Comparison of ENCODE assay signal across 8 cellular contexts in the genomic region with DNA sequence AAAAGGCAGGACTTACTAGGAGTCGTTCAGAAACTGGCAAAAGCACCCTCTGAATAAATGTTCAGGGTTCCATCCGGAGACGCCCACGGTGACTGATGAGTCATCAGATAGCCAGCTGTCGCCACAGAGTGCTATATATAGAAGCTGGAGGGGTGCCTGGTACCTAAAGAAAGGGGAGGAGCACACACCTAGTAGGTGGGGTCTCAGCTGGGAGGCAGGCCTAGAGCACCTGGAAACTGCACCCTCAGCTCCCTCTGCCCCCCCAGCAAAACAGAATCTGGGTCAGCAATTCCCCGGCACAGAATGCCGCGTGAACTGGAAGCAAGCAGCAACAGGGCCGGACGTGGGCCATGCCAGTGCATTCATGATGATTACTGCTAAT.
A peak's percentile ranks its signal among the peaks of the same experiment; 100 is the strongest.
DNase-seq lines count a peak whose midpoint lies in the region; ATAC-seq and TF ChIP-seq lines count a peak whose summit lies in the region.

No MANE protein-coding gene starts in this region.

- peak; percentile 49 for ATAC-seq in DND-41 (ENCODE audit: insufficient read depth, low read depth)
- peak; percentile 54 for ATAC-seq in GM21576 (IDR thresholded peaks at IDR 0.05; ENCODE audit: unreplicated experiment)
- ATAC-seq in activated naive CD4-positive, alpha-beta T cell treated with anti-CD3 and anti-CD28 coated beads, Interleukin-2, amount 50 U/mL, for 72 hours, result peak; percentile 32 to 49
- peak; percentile 42 to 48 for ATAC-seq in naive B cell (ENCODE audit: low read depth in 2 of 2)

- H3K36me3 Mint-ChIP-seq in activated naive CD4-positive, alpha-beta T cell treated with anti-CD3 and anti-CD28 coated beads, Interleukin-2, amount 50 U/mL, for 72 hours, result peaks cover 5 to 26% of the 10 kb centered on the region in 2 donors
- H3K36me3 Mint-ChIP-seq in naive B cell (no peaks in the 10 kb centered on the region), nephron progenitor cell (ENCODE audit: low read depth) (no peaks in the 10 kb centered on the region)

- H3K9ac ChIP-seq in DND-41 (ENCODE audit: low read depth, low read length), result peak overlapping the region; percentile 49
- H3K9ac ChIP-seq in KMS-11, result peak overlapping the region; percentile 91
- peak overlapping the region; percentile 54 for H3K9ac ChIP-seq in SU-DHL-6 (ENCODE audit: low read length)

- H3K9me3 ChIP-seq in DND-41 (ENCODE audit: insufficient read depth, low read length, severe bottlenecking) (no peaks in the 10 kb centered on the region), SU-DHL-6 (ENCODE audit: insufficient read depth, low read length) (no peaks in the 10 kb centered on the region)

- H3K9me2 ChIP-seq in SU-DHL-6 (replicated peaks; ENCODE audit: insufficient read depth, low read length), result no peaks in the 10 kb centered on the region

- H3K79me2 ChIP-seq in DND-41 (ENCODE audit: insufficient read depth, low read length) (no peaks in the 10 kb centered on the region), KMS-11 (ENCODE audit: insufficient read depth, low read depth) (peaks cover 28% of the 10 kb centered on the region), SU-DHL-6 (ENCODE audit: insufficient read depth, low read length) (no peaks in the 10 kb centered on the region)

- H3K27ac ChIP-seq in DND-41 (ENCODE audit: low read length), result peak overlapping the region; percentile 93
- H3K27ac ChIP-seq in KMS-11, result peak overlapping the region; percentile 98
- peak overlapping the region; percentile 78 for H3K27ac ChIP-seq in SU-DHL-6 (ENCODE audit: low read depth, low read length)

- H3K27me3 Mint-ChIP-seq in naive B cell, result peaks cover 0 to 19% (median 6%) of the 10 kb centered on the region in 3 donors
- H3K27me3 Mint-ChIP-seq in nephron progenitor cell (ENCODE audit: low read depth, poor library complexity), result peaks cover 14% of the 10 kb centered on the region

- H3K4me3 ChIP-seq in DND-41 (ENCODE audit: low read depth in 1 of 2, low read length in 2 of 2) (peak overlapping the region in 1 of 2 experiments; percentile 39; a peak in 1 of 4 replicates), KMS-11 (IDR thresholded peaks at IDR 0.05; ENCODE audit: insufficient read depth, low read depth, low read length) (no peak overlapping the region), SU-DHL-6 (ENCODE audit: insufficient read depth, low read length, poor library complexity, severe bottlenecking) (no peak overlapping the region)

- peak overlapping the region; percentile 96 to 99 for H3K27ac Mint-ChIP-seq in activated naive CD4-positive, alpha-beta T cell treated with anti-CD3 and anti-CD28 coated beads, Interleukin-2, amount 50 U/mL, for 72 hours
- peak overlapping the region in 5 of 6 donors; percentile 61 to 93 (median 90) for H3K27ac Mint-ChIP-seq in naive B cell
- H3K27ac Mint-ChIP-seq in nephron progenitor cell, result no peak overlapping the region

- H3K9me3 Mint-ChIP-seq in activated naive CD4-positive, alpha-beta T cell treated with anti-CD3 and anti-CD28 coated beads, Interleukin-2, amount 50 U/mL, for 72 hours, result no peaks in the 10 kb centered on the region
- H3K9me3 Mint-ChIP-seq in naive B cell, result no peaks in the 10 kb centered on the region
- peaks cover 21% of the 10 kb centered on the region for H3K9me3 Mint-ChIP-seq in nephron progenitor cell

- H4K20me1 ChIP-seq in DND-41 (ENCODE audit: insufficient read depth, low read length), result no peaks in the 10 kb centered on the region
- H4K20me1 ChIP-seq in KMS-11 (ENCODE audit: insufficient read depth), result no peaks in the 10 kb centered on the region
- no peaks in the 10 kb centered on the region for H4K20me1 ChIP-seq in SU-DHL-6 (ENCODE audit: low read depth, low read length)

- H3K27me3 ChIP-seq in DND-41 (ENCODE audit: insufficient read depth, low read length, poor library complexity), result no peaks in the 10 kb centered on the region
- no peaks in the 10 kb centered on the region for H3K27me3 ChIP-seq in KMS-11 (ENCODE audit: insufficient read depth, low read depth)
- H3K27me3 ChIP-seq in SU-DHL-6 (ENCODE audit: low read length), result no peaks in the 10 kb centered on the region

- peak; percentile 71 for DNase-seq in DND-41
- peak; percentile 62 to 65 for DNase-seq in activated naive CD4-positive, alpha-beta T cell treated with anti-CD3 and anti-CD28 coated beads, Interleukin-2, amount 50 U/mL, for 72 hours (ENCODE audit: low spot score in 2 of 2)
- DNase-seq in naive B cell, result peak; percentile 25
- no peak for DNase-seq in T1000 (lab: John Stamatoyannopoulos, UW)
- no peak for DNase-seq in nephron progenitor cell

- peak overlapping the region; percentile 66; the same call in 1 of the 2 replicates for H2AFZ ChIP-seq in DND-41 (ENCODE audit: low read depth, low read length)
- H2AFZ ChIP-seq in KMS-11 (ENCODE audit: low read depth), result peak overlapping the region; percentile 19; the same call in 1 of the 2 replicates
- H2AFZ ChIP-seq in SU-DHL-6 (ENCODE audit: low read depth, low read length, severe bottlenecking), result peak overlapping the region; percentile 65

- H3K4me1 ChIP-seq in DND-41 (ENCODE audit: insufficient read depth, low read length), result peaks cover 78% of the 10 kb centered on the region
- H3K4me1 ChIP-seq in KMS-11 (ENCODE audit: low read depth, poor library complexity, severe bottlenecking), result peaks cover 74% of the 10 kb centered on the region

- no peak for TF ChIP-seq CTCF in DND-41 (IDR thresholded peaks at IDR 0.05; ENCODE audit: borderline replicate concordance, extremely low read depth, low read length, poor library complexity, severe bottlenecking)
- no peak for TF ChIP-seq CTCF in KMS-11 (conservative IDR thresholded peaks at IDR 0.05; ENCODE audit: low read depth, low read length)
- TF ChIP-seq CTCF in SU-DHL-6 (IDR thresholded peaks at IDR 0.05; ENCODE audit: insufficient read depth, low read length, poor library complexity, severe bottlenecking), result no peak
- TF ChIP-seq CTCF in nephron progenitor cell (IDR thresholded peaks at IDR 0.05), result no peak

- no peaks in the 10 kb centered on the region for H3K36me3 ChIP-seq in DND-41 (ENCODE audit: insufficient read depth, low read length)
- no peaks in the 10 kb centered on the region for H3K36me3 ChIP-seq in KMS-11 (ENCODE audit: insufficient read depth)
- no peaks in the 10 kb centered on the region for H3K36me3 ChIP-seq in SU-DHL-6 (ENCODE audit: low read length)

- H3K4me2 ChIP-seq in DND-41 (ENCODE audit: insufficient read depth, low read length) (peak overlapping the region; percentile 53), KMS-11 (peak overlapping the region; percentile 93), SU-DHL-6 (ENCODE audit: low read depth, low read length, poor library complexity, severe bottlenecking) (peak overlapping the region; percentile 60)

- peak overlapping the region in 6 of 8 donors; percentile 12 to 87 (median 80) for H3K4me3 Mint-ChIP-seq in naive B cell
- H3K4me3 Mint-ChIP-seq in nephron progenitor cell, result no peak overlapping the region

- peaks cover 24 to 41% (median 26%) of the 10 kb centered on the region in 3 donors for H3K4me1 Mint-ChIP-seq in naive B cell
- H3K4me1 Mint-ChIP-seq in nephron progenitor cell, result peaks cover 47% of the 10 kb centered on the region

- no peaks in the 10 kb centered on the region for H3F3A ChIP-seq in SU-DHL-6 (ENCODE audit: insufficient read depth)

Comparison
In these comparisons a context has a peak if more than half of its experiments do, and no peak if none do; other contexts are left out.
1. DNase-seq: peak in DND-41 (single experiment), activated naive CD4-positive, alpha-beta T cell treated with anti-CD3 and anti-CD28 coated beads, Interleukin-2, amount 50 U/mL, for 72 hours (2 of 2) and naive B cell (single experiment); none in T1000 (single experiment) and nephron progenitor cell (single experiment).
2. Peak in every context shown above with its lines, with median percentiles within 50 percentile points of each other: ATAC-seq, H2AFZ ChIP-seq, H3K27ac ChIP-seq, H3K4me2 ChIP-seq and H3K9ac ChIP-seq.